Comparison of ENCODE assay signal across 8 cellular contexts in genomic region chr5:76714771-76715483, GRCh38. TPM values are rescaled to one million over a fixed set of nuclear protein-coding genes. Genes with fewer than 3 reads are reported as not detected.
A peak's percentile ranks its signal among the peaks of the same experiment; 100 is the strongest.
DNase-seq lines count a peak whose midpoint lies in the region; ATAC-seq and TF ChIP-seq lines count a peak whose summit lies in the region.

No MANE protein-coding gene starts in this region.

- H4K8ac ChIP-seq in H9 (replicated peaks; ENCODE audit: insufficient read length, low read depth, low read length): no peak overlapping the region

- H3K36me3 ChIP-seq in gastroesophageal sphincter (no peaks in the 10 kb centered on the region), parathyroid adenoma (ENCODE audit: control insufficient read depth, insufficient read depth, low read length) (no peaks in the 10 kb centered on the region)

- no peaks in the 10 kb centered on the region for H4K20me1 ChIP-seq in H9 (ENCODE audit: control insufficient read depth, insufficient read depth, insufficient read length)

- H4K91ac ChIP-seq in H9 (ENCODE audit: insufficient read length, low read depth, low read length): no peak overlapping the region

- TF ChIP-seq CTCF in AG04449 (IDR thresholded peaks at IDR 0.05; ENCODE audit: insufficient read depth, low read length, missing control alignments) (no peak), H9 (conservative IDR thresholded peaks at IDR 0.05) (no peak), gastroesophageal sphincter (IDR thresholded peaks at IDR 0.05) (no peak), parathyroid adenoma (IDR thresholded peaks at IDR 0.05) (no peak)

- CTCF ChIA-PET in AG04449 (lab: Yijun Ruan, JAX): interaction anchor here (1.0 to 2.3 kb wide), 4 partner anchors 12 to 79 kb away, joined by 3 to 9 read pairs (median 6); no protein-coding TSS in a partner anchor
- CTCF ChIA-PET in activated CD8-positive, alpha-beta T cell treated with anti-CD3 and anti-CD28 coated beads, Interleukin-2, amount 10 ng/mL, durations not matched to agents 7 days and 5 days (lab: Charles Lee): interaction anchor here (0.6 to 4.6 kb wide), 9 partner anchors 11 to 109 kb away, joined by 3 to 36 read pairs (median 3); no protein-coding TSS in a partner anchor

- H3K4me1 Mint-ChIP-seq in H9: peaks cover 12 to 16% of the 10 kb centered on the region in 2 experiments
- H3K4me1 Mint-ChIP-seq in activated CD8-positive, alpha-beta T cell treated with anti-CD3 and anti-CD28 coated beads, Interleukin-2, amount 10 ng/mL, durations not matched to agents 7 days and 5 days (ENCODE audit: low read depth): peaks cover 52% of the 10 kb centered on the region

- H3K4me2 ChIP-seq in H9 (ENCODE audit: insufficient read depth, insufficient read length, low read length): peak overlapping the region; percentile 69
- peak overlapping the region; percentile 95 for H3K4me2 ChIP-seq in parathyroid adenoma (ENCODE audit: low read length)

- peaks cover 30% of the 10 kb centered on the region for H3K27me3 Mint-ChIP-seq in H9 (ENCODE audit: low read depth)
- H3K27me3 Mint-ChIP-seq in activated CD8-positive, alpha-beta T cell treated with anti-CD3 and anti-CD28 coated beads, Interleukin-2, amount 10 ng/mL, durations not matched to agents 7 days and 5 days (ENCODE audit: low read depth): peaks cover 25% of the 10 kb centered on the region

- H3K4ac ChIP-seq in H9 (ENCODE audit: low read depth, low read length): no peak overlapping the region

- no peak overlapping the region for H2BK5ac ChIP-seq in H9 (ENCODE audit: insufficient read length, low read length)

- H3K9ac ChIP-seq in H9 (ENCODE audit: extremely low read depth, insufficient read length, low read length) (no peak overlapping the region), parathyroid adenoma (no peak overlapping the region)

- peaks cover 18% of the 10 kb centered on the region for H3K23me2 ChIP-seq in H9 (ENCODE audit: insufficient read length, low read depth, low read length, poor library complexity, severe bottlenecking)

- H4K5ac ChIP-seq in H9 (ENCODE audit: insufficient read length, low read depth, low read length): no peak overlapping the region

- peak overlapping the region; percentile 87 for H3K4me3 ChIP-seq in AG04449 (ENCODE audit: low read depth, low read length)
- peak overlapping the region; percentile 61 to 74 for H3K4me3 ChIP-seq in gastroesophageal sphincter
- H3K4me3 ChIP-seq in parathyroid adenoma (ENCODE audit: low read depth, low read length): peak overlapping the region; percentile 60

- no peak overlapping the region for H3K27ac Mint-ChIP-seq in H9
- H3K27ac Mint-ChIP-seq in activated CD8-positive, alpha-beta T cell treated with anti-CD3 and anti-CD28 coated beads, Interleukin-2, amount 10 ng/mL, durations not matched to agents 7 days and 5 days: peak overlapping the region; percentile 81

- H2BK120ac ChIP-seq in H9 (ENCODE audit: low read depth, low read length, poor library complexity, severe bottlenecking): no peak overlapping the region

- peak; percentile 38 for ATAC-seq in activated CD8-positive, alpha-beta T cell treated with anti-CD3 and anti-CD28 coated beads, Interleukin-2, amount 10 ng/mL, durations not matched to agents 7 days and 5 days
- ATAC-seq in gastroesophageal sphincter: no peak
- no peak for ATAC-seq in GM19395 (IDR thresholded peaks at IDR 0.05; ENCODE audit: unreplicated experiment)
- no peak for ATAC-seq in GM21381 (IDR thresholded peaks at IDR 0.05; ENCODE audit: unreplicated experiment)

- H3T11ph ChIP-seq in H9 (ENCODE audit: low read length): no peak overlapping the region

- no peak overlapping the region for H2BK12ac ChIP-seq in H9 (ENCODE audit: insufficient read length, low read depth, low read length)

- H3K9me3 ChIP-seq in H9 (ENCODE audit: control insufficient read depth, low read depth, low read length) (no peaks in the 10 kb centered on the region), gastroesophageal sphincter (no peaks in the 10 kb centered on the region), parathyroid adenoma (ENCODE audit: control insufficient read depth, low read length) (no peaks in the 10 kb centered on the region)

- no peaks in the 10 kb centered on the region; a peak in 1 of 5 replicates for H3K9me3 Mint-ChIP-seq in H9
- no peaks in the 10 kb centered on the region for H3K9me3 Mint-ChIP-seq in activated CD8-positive, alpha-beta T cell treated with anti-CD3 and anti-CD28 coated beads, Interleukin-2, amount 10 ng/mL, durations not matched to agents 7 days and 5 days (ENCODE audit: insufficient read depth)

- H2BK15ac ChIP-seq in H9 (ENCODE audit: low read depth, low read length): no peak overlapping the region

- no peak overlapping the region for H3K27ac ChIP-seq in H9 (ENCODE audit: insufficient read length, low read depth, low read length)
- H3K27ac ChIP-seq in gastroesophageal sphincter: peak overlapping the region in 3 of 4 donors; percentile 55 to 77 (median 61)
- no peak overlapping the region for H3K27ac ChIP-seq in parathyroid adenoma

- H3K27me3 ChIP-seq in H9 (ENCODE audit: insufficient read depth, low read length) (peaks cover 2% of the 10 kb centered on the region; the same call in 1 of the 2 replicates), gastroesophageal sphincter (peaks cover 34% of the 10 kb centered on the region), parathyroid adenoma (ENCODE audit: control insufficient read depth, insufficient read depth, low read length) (no peaks in the 10 kb centered on the region)

- H3K23ac ChIP-seq in H9 (ENCODE audit: insufficient read length, low read depth, low read length): no peak overlapping the region

- no CpG with 5 or more reads among the region's 52 CpGs for WGBS in H9 (ENCODE audit: extremely low coverage, insufficient read length, low lambda C conversion rate)
- 11 to 18% methylated on average over 8 to 15 of the region's 52 CpGs for WGBS in gastroesophageal sphincter (ENCODE audit: low coverage in 1 of 2), 2 donors

- H3K4me1 ChIP-seq in H9 (ENCODE audit: insufficient read depth, low read length): peaks cover 4% of the 10 kb centered on the region; the same call in 1 of the 2 replicates
- peaks cover 0 to 31% (median 0%) of the 10 kb centered on the region in 3 donors for H3K4me1 ChIP-seq in gastroesophageal sphincter
- peaks cover 2% of the 10 kb centered on the region for H3K4me1 ChIP-seq in parathyroid adenoma

- no peak for TF ChIP-seq POLR2A in gastroesophageal sphincter (IDR thresholded peaks at IDR 0.05)

- peak overlapping the region; percentile 80 to 89 for H3K4me3 Mint-ChIP-seq in H9
- peak overlapping the region; percentile 79 for H3K4me3 Mint-ChIP-seq in activated CD8-positive, alpha-beta T cell treated with anti-CD3 and anti-CD28 coated beads, Interleukin-2, amount 10 ng/mL, durations not matched to agents 7 days and 5 days

- no peaks in the 10 kb centered on the region; the same call in 1 of the 2 replicates for H3K79me2 ChIP-seq in H9 (ENCODE audit: insufficient read depth, low read length)
- H3K79me2 ChIP-seq in parathyroid adenoma: no peaks in the 10 kb centered on the region

- H3K79me1 ChIP-seq in H9 (ENCODE audit: insufficient read depth, low read depth, low read length, poor library complexity, severe bottlenecking): peaks cover 2% of the 10 kb centered on the region

- no peak overlapping the region for H3K18ac ChIP-seq in H9 (ENCODE audit: insufficient read length, low read depth, low read length)

- no peak for TF ChIP-seq EP300 in gastroesophageal sphincter (IDR thresholded peaks at IDR 0.05)

- no peak overlapping the region for H3K56ac ChIP-seq in H9 (ENCODE audit: insufficient read length, low read depth, low read length)

- POLR2A ChIA-PET in AG04449 (lab: Yijun Ruan, JAX): no interaction called here
- POLR2A ChIA-PET in activated CD8-positive, alpha-beta T cell treated with anti-CD3 and anti-CD28 coated beads, Interleukin-2, amount 10 ng/mL, durations not matched to agents 7 days and 5 days (lab: Charles Lee): interaction anchor here (1.4 kb wide), 1 partner anchor 24 kb away, joined by 5 read pairs; no protein-coding TSS in a partner anchor

- no peak overlapping the region for H2BK20ac ChIP-seq in H9 (ENCODE audit: low read depth, low read length, poor library complexity, severe bottlenecking)

- H2AK5ac ChIP-seq in H9 (ENCODE audit: insufficient read length, low read length): no peak overlapping the region

- H3K36me3 Mint-ChIP-seq in H9 (ENCODE audit: insufficient read depth in 1 of 3, low read depth in 3 of 3): peaks cover 3 to 4% (median 4%) of the 10 kb centered on the region in 3 experiments; a peak in 3 of 7 replicates
- peaks cover 11% of the 10 kb centered on the region for H3K36me3 Mint-ChIP-seq in activated CD8-positive, alpha-beta T cell treated with anti-CD3 and anti-CD28 coated beads, Interleukin-2, amount 10 ng/mL, durations not matched to agents 7 days and 5 days (ENCODE audit: low read depth)

- H2AFZ ChIP-seq in H9 (ENCODE audit: low read length) (no peak overlapping the region), parathyroid adenoma (peak overlapping the region; percentile 90)

- DNase-seq in AG04449 (ENCODE audit: low read depth, low spot score): no peak
- DNase-seq in H9: peak; percentile 60
- peak; percentile 49 for DNase-seq in activated CD8-positive, alpha-beta T cell treated with anti-CD3 and anti-CD28 coated beads, Interleukin-2, amount 10 ng/mL, durations not matched to agents 7 days and 5 days
- no peak for DNase-seq in SW 1271 (lab: John Stamatoyannopoulos, UW)

- no peak overlapping the region for H3K14ac ChIP-seq in H9 (ENCODE audit: insufficient read depth, low read length)

RNA-seq across cellular contexts. Expression of gene F2R, which starts 1.0 kb away (rescaled TPM):
- total RNA-seq in H9 (2021) (14.8 and 15.2 TPM in 2 replicates), gastroesophageal sphincter (10 to 100 TPM in 3 of 4 donors, 1 to 10 TPM in 1; 7.5 to 20.9 (median 11.3) TPM)
- 1 to 10 TPM; 7.5 to 7.9 TPM for total RNA-seq in activated CD8-positive, alpha-beta T cell treated with anti-CD3 and anti-CD28 coated beads, Interleukin-2, amount 10 ng/mL, durations not matched to agents 7 days and 5 days

Comparison
In these comparisons a context has a peak if more than half of its experiments do, and no peak if none do; other contexts are left out.
1. DNase-seq: peak in H9 (single experiment) and activated CD8-positive, alpha-beta T cell treated with anti-CD3 and anti-CD28 coated beads, Interleukin-2, amount 10 ng/mL, durations not matched to agents 7 days and 5 days (single experiment); none in AG04449 (single experiment) and SW 1271 (0 of 2).
2. H3K27ac ChIP-seq: peak in gastroesophageal sphincter (3 of 4); none in H9 (single experiment) and parathyroid adenoma (single experiment).
3. Peak in every context shown above with its lines, with median percentiles within 50 percentile points of each other: H3K4me3 ChIP-seq.